In the genomic region with DNA sequence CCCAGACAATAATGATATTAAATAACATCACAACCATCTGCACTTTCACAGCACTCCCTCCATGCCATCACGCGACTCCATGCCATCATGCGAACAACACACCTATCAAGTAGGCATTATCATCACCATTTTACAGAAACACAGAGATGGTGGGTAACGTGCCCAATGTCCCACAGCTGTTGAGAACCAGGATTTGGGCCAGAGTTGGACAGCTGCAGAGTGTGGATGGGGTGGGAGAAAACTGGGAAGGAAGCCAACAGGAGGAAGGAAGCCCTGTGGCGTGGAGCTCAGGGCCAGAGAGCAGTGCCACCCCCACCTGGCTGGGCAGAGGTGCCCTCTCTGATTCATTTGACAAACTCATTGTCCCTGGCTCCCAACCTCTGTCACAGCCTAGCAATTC, we compare ENCODE assay signal across 16 cellular contexts. TPM values are rescaled to one million over a fixed set of nuclear protein-coding genes. Genes with fewer than 3 reads are reported as not detected.
"Had no signal": no experiment of that assay in that cellular context is flagged by ENCODE, and none has a peak within 500 bp of the region (broad histone marks: within the 10 kb centered on the region; RNA-seq: fewer than 3 reads in every experiment).

No MANE protein-coding gene starts in this region.

- H3K4me3 ChIP-seq: lung had no signal

- H3K36me3 ChIP-seq: WERI-Rb-1 had no signal

- H3K27me3 ChIP-seq: stomach had no signal

- H3K27ac ChIP-seq: WERI-Rb-1 had no signal

- H3K9me3 ChIP-seq: stomach had no signal

- DNase-seq: activated CD4-positive, alpha-beta T cell treated with anti-CD3 and anti-CD28 coated beads, Interleukin-2, amount 50 U/mL, for 4 hours; activated gamma-delta T cell; cerebellar nuclear complex; cortex of kidney; effector CD4-positive, alpha-beta T cell; foreskin fibroblast; hippocampal formation; islet precursor cell; occipital lobe; small intestine; stimulated activated CD4-positive, alpha-beta T cell treated with anti-CD3 and anti-CD28 coated beads, Interleukin-4, amount 100 ng/mL, for 1 hour; stomach; WERI-Rb-1 had no signal

- FAIRE-seq: bronchial epithelial cell, endothelial cell of umbilical vein, small intestine had no signal

RNA-seq across cellular contexts. Expression of gene RBPMS2, which starts 29.0 kb away (rescaled TPM):
- total RNA-seq: bronchial epithelial cell, occipital lobe had no signal
